In the genomic region with DNA sequence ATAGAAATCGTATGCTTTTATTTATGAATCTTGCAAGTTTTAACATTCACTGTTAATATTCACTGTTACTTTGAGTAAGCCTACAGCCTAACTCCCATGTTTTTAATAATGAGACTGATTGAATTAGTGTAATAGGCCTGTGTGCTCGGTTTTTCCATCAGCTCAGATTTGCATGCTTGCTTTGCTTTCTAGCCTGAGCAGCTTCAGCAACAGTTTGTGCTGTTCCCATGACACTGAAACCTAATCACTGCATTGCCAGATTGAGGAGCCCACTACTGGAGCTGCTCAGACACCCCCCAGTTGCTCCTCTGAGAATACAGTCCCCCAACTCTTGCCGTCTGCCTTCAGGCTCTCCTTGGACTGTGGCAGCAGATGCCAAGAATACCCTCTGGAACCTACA, we compare ENCODE assay signal across 20 cellular contexts.
DNase-seq lines count a peak whose midpoint lies in the region; ATAC-seq and TF ChIP-seq lines count a peak whose summit lies in the region.
"Had no signal": no experiment of that assay in that cellular context is flagged by ENCODE, and none has a peak within 500 bp of the region (broad histone marks: within the 10 kb centered on the region; RNA-seq: fewer than 3 reads in every experiment).

No MANE protein-coding gene starts in this region.

- no peak overlapping the region for H3K27ac ChIP-seq in IMR-90 (ENCODE audit: insufficient read depth, low read length)
- peak overlapping the region in 1 of 2 experiments; percentile 50; a peak in 2 of 4 replicates for H3K27ac ChIP-seq in SK-N-SH (ENCODE audit: low read depth in 2 of 2, low read length in 1 of 2)
- H3K27ac ChIP-seq: RWPE1, SJSA1 had no signal

- no peaks in the 10 kb centered on the region for H3K36me3 Mint-ChIP-seq in nephron progenitor cell (ENCODE audit: low read depth)
- H3K36me3 Mint-ChIP-seq: T-cell had no signal

- H3K56ac ChIP-seq in IMR-90 (ENCODE audit: extremely low read depth, insufficient read depth, low read length) = no peak overlapping the region

- H3K4ac ChIP-seq in IMR-90 (ENCODE audit: low read depth, low read length) = no peak overlapping the region

- H3K14ac ChIP-seq in IMR-90 (replicated peaks; ENCODE audit: low read depth, low read length) = no peak overlapping the region

- H4K8ac ChIP-seq in IMR-90 (ENCODE audit: low read depth in 2 of 2, low read length in 2 of 2) = no peak overlapping the region

- H2BK5ac ChIP-seq in IMR-90 (ENCODE audit: low read depth, low read length, poor library complexity, severe bottlenecking) = no peak overlapping the region

- no peak overlapping the region for H3K18ac ChIP-seq in IMR-90 (ENCODE audit: low read depth, low read length)

- no peak overlapping the region for H3K27ac Mint-ChIP-seq in nephron progenitor cell
- H3K27ac Mint-ChIP-seq: B cell; CD4-positive, alpha-beta T cell; T-cell had no signal

- WGBS in IMR-90 (ENCODE audit: extremely low coverage in 2 of 2, insufficient read length in 1 of 2), 2 experiments = no CpG with 5 or more reads among the region's 3 CpGs
- 59% methylated on average over 3 of the region's 3 CpGs for WGBS in SK-N-SH (ENCODE audit: low lambda C conversion rate)

- no peak overlapping the region for H2BK20ac ChIP-seq in IMR-90 (ENCODE audit: low read depth, low read length)

- no peak overlapping the region for H4K91ac ChIP-seq in IMR-90 (ENCODE audit: insufficient read depth, low read depth, low read length)

- BruUV-seq in IMR-90 (replicated peaks; lab: Mats Ljungman, UMichigan) = no TSS peak

- intact Hi-C loops in IMR-90 (cut with micrococcal nuclease) = no loop called here

- no peaks in the 10 kb centered on the region for H3F3A ChIP-seq in SK-N-SH (replicated peaks; ENCODE audit: insufficient read depth)

- H3K4me3 ChIP-seq in BE2C (ENCODE audit: low read depth, low read length) (no peak overlapping the region), IMR-90 (ENCODE audit: insufficient read depth, low read depth, low read length) (no peak overlapping the region), SK-N-SH (ENCODE audit: low read depth in 2 of 2, low read length in 1 of 2) (no peak overlapping the region; a peak in 1 of 4 replicates)
- H3K4me3 ChIP-seq: HAP-1, SJSA1 had no signal

- POLR2A ChIA-PET in IMR-90 (lab: Charles Lee; ENCODE audit: unreplicated experiment) = no interaction called here
- POLR2A ChIA-PET in SK-N-SH (lab: Yijun Ruan, JAX) = no interaction called here

- peak overlapping the region; percentile 46 for H2AFZ ChIP-seq in IMR-90 (replicated peaks; ENCODE audit: low read length, poor library complexity)
- H2AFZ ChIP-seq in SK-N-SH (ENCODE audit: low read depth) = no peak overlapping the region

- H3K27me3 Mint-ChIP-seq in nephron progenitor cell (ENCODE audit: low read depth, poor library complexity) = peaks cover 6% of the 10 kb centered on the region
- H3K27me3 Mint-ChIP-seq: B cell; CD4-positive, alpha-beta T cell; T-cell had no signal

- no peak for TF ChIP-seq EP300 in SK-N-SH (IDR thresholded peaks at IDR 0.05; ENCODE audit: borderline replicate concordance in 1 of 2, low read depth in 1 of 2, low read length in 1 of 2)

- no peak overlapping the region for H2BK120ac ChIP-seq in IMR-90 (ENCODE audit: low read depth, low read length)

- DNase-seq in BE2C = peak; percentile 54
- DNase-seq in IMR-90 = no peak
- DNase-seq in SK-N-SH = peak; percentile 30
- DNase-seq in nephron progenitor cell = peak; percentile 4
- DNase-seq in AG20443 (ENCODE audit: low spot score) = no peak
- DNase-seq: CD4-positive, alpha-beta T cell; DMS79; KBM-7; MV-4-11; NCI-H1417; NCI-H187 treated with DMSO at 0.1 percent for 48 hours; NCI-H524; PC-3; T-cell had no signal

- H3K4me3 Mint-ChIP-seq in nephron progenitor cell = no peak overlapping the region
- H3K4me3 Mint-ChIP-seq: B cell; CD4-positive, alpha-beta T cell; T-cell had no signal

- CTCF ChIA-PET in IMR-90 (lab: Yijun Ruan, JAX) (no interaction called here), SK-N-SH (lab: Yijun Ruan, JAX) (interaction anchor here (0.6 kb wide), 1 partner anchor 10 kb away, joined by 3 read pairs; no protein-coding TSS in a partner anchor)

- in situ Hi-C loops in IMR-90 (cut with MboI; ENCODE audit: low sequenced_read_pairs) = no loop called here

- H2BK15ac ChIP-seq in IMR-90 (ENCODE audit: low read depth, low read length) = no peak overlapping the region

- TF ChIP-seq RAD21 in IMR-90 (IDR thresholded peaks at IDR 0.05; ENCODE audit: low read length) = no peak
- no peak for TF ChIP-seq RAD21 in SK-N-SH (IDR thresholded peaks at IDR 0.05; ENCODE audit: low read length)

- no peak overlapping the region for H4K5ac ChIP-seq in IMR-90 (ENCODE audit: low read depth, low read length)

- H3K27me3 ChIP-seq in BE2C (no peaks in the 10 kb centered on the region), IMR-90 (ENCODE audit: control insufficient read depth, insufficient read depth, low read length) (no peaks in the 10 kb centered on the region), SK-N-SH (ENCODE audit: insufficient read depth) (no peaks in the 10 kb centered on the region)
- H3K27me3 ChIP-seq: SJSA1 had no signal

- no peaks in the 10 kb centered on the region for H3K79me2 ChIP-seq in SK-N-SH (ENCODE audit: insufficient read depth)

- peaks cover 21% of the 10 kb centered on the region for H3K4me1 Mint-ChIP-seq in nephron progenitor cell
- H3K4me1 Mint-ChIP-seq: B cell, T-cell had no signal

- H3K23ac ChIP-seq in IMR-90 (ENCODE audit: low read depth, low read length) = no peak overlapping the region

- no peak overlapping the region for H2AK5ac ChIP-seq in IMR-90 (ENCODE audit: low read depth, low read length)

- no peaks in the 10 kb centered on the region for H3K36me3 ChIP-seq in BE2C
- no peaks in the 10 kb centered on the region for H3K36me3 ChIP-seq in IMR-90 (ENCODE audit: control insufficient read depth, insufficient read depth, low read length)
- no peaks in the 10 kb centered on the region for H3K36me3 ChIP-seq in SK-N-SH (replicated peaks in 1 of 2; ENCODE audit: control insufficient read depth in 1 of 2, insufficient read depth in 2 of 2, low read length in 1 of 2)
- H3K36me3 ChIP-seq: HAP-1, SJSA1 had no signal

- no peak overlapping the region for H3K9ac ChIP-seq in IMR-90 (ENCODE audit: low read depth, low read length)
- H3K9ac ChIP-seq in SK-N-SH = no peak overlapping the region

- ATAC-seq in IMR-90 (ENCODE audit: low read depth) (no peak), GM21723 (IDR thresholded peaks at IDR 0.05; ENCODE audit: unreplicated experiment) (no peak), HG03139 (IDR thresholded peaks at IDR 0.05; ENCODE audit: unreplicated experiment) (no peak)
- ATAC-seq: PC-3, T-cell had no signal

- TF ChIP-seq CTCF in BE2C (IDR thresholded peaks at IDR 0.05; ENCODE audit: low read depth, low read length) (no peak), IMR-90 (conservative IDR thresholded peaks at IDR 0.05; ENCODE audit: low read depth, low read length) (no peak), SK-N-SH (IDR thresholded peaks at IDR 0.05) (no peak), nephron progenitor cell (IDR thresholded peaks at IDR 0.05) (no peak)

- no peaks in the 10 kb centered on the region for H3K9me2 ChIP-seq in SK-N-SH

- H3K9me3 ChIP-seq in BE2C = no peaks in the 10 kb centered on the region
- no peaks in the 10 kb centered on the region for H3K9me3 ChIP-seq in IMR-90 (ENCODE audit: control insufficient read depth, insufficient read depth, low read length)
- H3K9me3 ChIP-seq in SK-N-SH = no peaks in the 10 kb centered on the region
- H3K9me3 ChIP-seq: HAP-1 had no signal

- dilution Hi-C loops in IMR-90 (cut with HindIII; ENCODE audit: low sequenced_read_pairs, unreplicated experiment) = no loop called here

- H3K9me3 Mint-ChIP-seq in nephron progenitor cell = no peaks in the 10 kb centered on the region

- H4K20me1 ChIP-seq in IMR-90 (ENCODE audit: insufficient read depth, low read length) = no peaks in the 10 kb centered on the region
- H4K20me1 ChIP-seq in SK-N-SH (ENCODE audit: insufficient read depth) = no peaks in the 10 kb centered on the region

- TF ChIP-seq POLR2A in IMR-90 (IDR thresholded peaks at IDR 0.05; ENCODE audit: low read depth, low read length) = no peak

- no peaks in the 10 kb centered on the region for H3K9me1 ChIP-seq in IMR-90 (ENCODE audit: insufficient read depth, low read length)

- H2AK9ac ChIP-seq in IMR-90 (replicated peaks; ENCODE audit: low read depth, low read length, poor library complexity) = no peak overlapping the region

- no peaks in the 10 kb centered on the region for H3K79me1 ChIP-seq in IMR-90 (ENCODE audit: low read depth in 1 of 2, low read length in 2 of 2)

- H3K4me2 ChIP-seq in IMR-90 (ENCODE audit: low read depth, low read length) = no peak overlapping the region
- no peak overlapping the region for H3K4me2 ChIP-seq in SK-N-SH

- H3K4me1 ChIP-seq in BE2C = peaks cover 12% of the 10 kb centered on the region
- no peaks in the 10 kb centered on the region for H3K4me1 ChIP-seq in IMR-90 (ENCODE audit: control insufficient read depth, insufficient read depth, low read length)
- H3K4me1 ChIP-seq in SK-N-SH (ENCODE audit: control insufficient read depth in 1 of 2, insufficient read depth in 2 of 2, low read depth in 1 of 2, low read length in 1 of 2) = peaks cover 0 to 8% of the 10 kb centered on the region in 2 experiments; a peak in 2 of 4 replicates
- H3K4me1 ChIP-seq: HAP-1, SJSA1 had no signal

TF ChIP-seq in IMR-90, 13 proteins besides CTCF, POLR2A, EP300 and RAD21 (continues in another document):
- TF ChIP-seq FOS (IDR thresholded peaks at IDR 0.05; ENCODE audit: low read depth, low read length) = no peak
- TF ChIP-seq, protein P1, sequence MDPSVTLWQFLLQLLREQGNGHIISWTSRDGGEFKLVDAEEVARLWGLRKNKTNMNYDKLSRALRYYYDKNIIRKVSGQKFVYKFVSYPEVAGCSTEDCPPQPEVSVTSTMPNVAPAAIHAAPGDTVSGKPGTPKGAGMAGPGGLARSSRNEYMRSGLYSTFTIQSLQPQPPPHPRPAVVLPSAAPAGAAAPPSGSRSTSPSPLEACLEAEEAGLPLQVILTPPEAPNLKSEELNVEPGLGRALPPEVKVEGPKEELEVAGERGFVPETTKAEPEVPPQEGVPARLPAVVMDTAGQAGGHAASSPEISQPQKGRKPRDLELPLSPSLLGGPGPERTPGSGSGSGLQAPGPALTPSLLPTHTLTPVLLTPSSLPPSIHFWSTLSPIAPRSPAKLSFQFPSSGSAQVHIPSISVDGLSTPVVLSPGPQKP (IDR thresholded peaks at IDR 0.05; ENCODE audit: borderline replicate concordance, low read depth, low read length) = no peak

Comparison
In these comparisons a context has a peak if more than half of its experiments do, and no peak if none do; other contexts are left out.
1. DNase-seq: peak in BE2C (single experiment), SK-N-SH (single experiment) and nephron progenitor cell (single experiment); none in IMR-90 (single experiment) and AG20443 (single experiment).